In the genomic region with DNA sequence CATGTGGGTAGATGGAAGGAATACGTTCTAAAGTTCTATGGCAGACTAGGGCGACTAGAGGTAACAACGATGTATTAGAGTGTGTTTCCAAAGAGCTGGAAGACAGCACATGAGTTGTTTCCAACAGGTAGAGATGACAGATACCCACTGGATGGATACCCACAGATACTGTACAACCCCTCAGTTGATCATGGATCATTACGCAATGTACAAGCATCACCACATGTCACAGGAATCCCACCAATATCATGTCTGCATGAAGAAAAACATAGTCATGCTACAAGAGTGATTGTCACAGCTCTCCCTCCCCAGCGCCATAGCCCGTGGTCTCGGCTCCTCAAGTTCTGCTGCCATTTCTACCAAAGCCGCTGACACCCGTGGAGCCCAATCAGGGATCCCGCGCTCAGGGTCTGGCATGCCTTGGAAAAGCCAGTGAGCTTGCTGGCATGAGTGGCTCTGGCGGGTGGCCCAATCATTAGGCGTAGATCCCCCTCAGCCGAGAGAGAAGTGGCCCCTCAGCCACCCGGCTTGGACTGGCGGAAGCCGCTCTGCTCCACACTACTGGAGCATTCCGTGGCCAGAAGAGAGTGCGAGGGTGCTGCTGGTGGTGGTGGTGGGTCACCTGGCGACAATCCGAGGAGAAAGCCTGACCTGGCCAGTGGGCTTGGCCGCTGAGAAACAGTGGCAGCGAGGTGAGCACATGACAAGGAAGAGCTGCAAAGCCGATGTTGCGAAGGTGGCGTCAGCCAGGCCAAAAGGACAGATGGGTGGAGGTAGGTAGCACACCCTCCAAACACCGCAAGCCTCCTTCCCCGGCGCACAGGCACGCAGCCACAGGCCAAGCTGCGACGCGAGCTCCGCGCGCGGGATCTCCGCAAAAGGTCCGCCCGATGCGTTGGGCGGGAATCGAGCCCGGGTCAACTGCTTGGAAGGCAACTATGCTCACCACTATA, we compare ENCODE assay signal across 8 cellular contexts.
DNase-seq lines count a peak whose midpoint lies in the region; ATAC-seq, FAIRE-seq and TF ChIP-seq lines count a peak whose summit lies in the region.

No MANE protein-coding gene starts in this region.

- no peak overlapping the region for H3K23ac ChIP-seq in mesenchymal stem cell (ENCODE audit: low read length in 2 of 2)

- no peak overlapping the region for H2BK120ac ChIP-seq in mesenchymal stem cell (ENCODE audit: low read depth, low read length)

- no peak for DNase-seq in CD8-positive, alpha-beta memory T cell
- peak; percentile 16 for DNase-seq in LoVo (ENCODE audit: low spot score)
- DNase-seq in GM12878 (ENCODE audit: low read depth, low spot score), result no peak
- DNase-seq in mesenchymal stem cell, result peak; percentile 11
- peak; percentile 76 for DNase-seq in upper lobe of right lung
- no peak for DNase-seq in UCSD-AML1 (lab: John Stamatoyannopoulos, UW; ENCODE audit: unreplicated experiment)

- CTCF ChIA-PET in CD8-positive, alpha-beta memory T cell (lab: Charles Lee), result interaction anchor here (1.1 to 1.7 kb wide), 3 partner anchors 10 to 49 kb away, joined by 3 to 5 read pairs (median 4); no protein-coding TSS in a partner anchor
- CTCF ChIA-PET in GM12878 (lab: Yijun Ruan, JAX), result interaction anchor here (0.8 to 4.0 kb wide), 5 partner anchors 9 to 100 kb away, joined by 3 to 36 read pairs (median 6); no protein-coding TSS in a partner anchor

- TF ChIP-seq EP300 in GM12878 (IDR thresholded peaks at IDR 0.05; ENCODE audit: borderline replicate concordance in 1 of 2, control insufficient read depth in 1 of 2, low read depth in 2 of 2, low read length in 2 of 2), result no peak

- TF ChIP-seq POLR2A in GM12878 (IDR thresholded peaks at IDR 0.05; ENCODE audit: low read depth, low read length), result no peak

- RAD21 ChIA-PET in GM12878 (lab: Charles Lee; ENCODE audit: unreplicated experiment), result no interaction called here

- H3K36me3 ChIP-seq in CD8-positive, alpha-beta memory T cell (ENCODE audit: insufficient read depth, low read length), result no peaks in the 10 kb centered on the region
- H3K36me3 ChIP-seq in GM12878 (ENCODE audit: control insufficient read depth in 2 of 2, insufficient read depth in 2 of 2, low read length in 1 of 2), result no peaks in the 10 kb centered on the region
- no peaks in the 10 kb centered on the region for H3K36me3 ChIP-seq in mesenchymal stem cell (ENCODE audit: control insufficient read depth in 1 of 2, insufficient read depth in 2 of 2, low read depth in 1 of 2, low read length in 2 of 2)
- no peaks in the 10 kb centered on the region for H3K36me3 ChIP-seq in upper lobe of right lung

- no peak for FAIRE-seq in GM12878 (lab: Jason Lieb, UNC)

- H2BK15ac ChIP-seq in mesenchymal stem cell (ENCODE audit: low read depth, poor library complexity, severe bottlenecking), result no peak overlapping the region

- H4K8ac ChIP-seq in mesenchymal stem cell (ENCODE audit: low read length), result no peak overlapping the region

- ATAC-seq in GM12878 (no peak), upper lobe of right lung (peak; percentile 6), GM19397 (IDR thresholded peaks at IDR 0.05; ENCODE audit: unreplicated experiment) (no peak), HG03159 (IDR thresholded peaks at IDR 0.05; ENCODE audit: unreplicated experiment) (no peak)

- no peak overlapping the region for H3K27ac ChIP-seq in CD8-positive, alpha-beta memory T cell (ENCODE audit: low read depth, low read length)
- no peak overlapping the region for H3K27ac ChIP-seq in GM12878 (ENCODE audit: control insufficient read depth, insufficient read depth)
- H3K27ac ChIP-seq in mesenchymal stem cell (ENCODE audit: low read length, poor library complexity, severe bottlenecking), result no peak overlapping the region
- H3K27ac ChIP-seq in upper lobe of right lung, result no peak overlapping the region

- TF ChIP-seq CTCF in GM12878 (IDR thresholded peaks at IDR 0.05 in 2 of 3, conservative IDR thresholded peaks at IDR 0.05 in 1 of 3; ENCODE audit: control insufficient read depth in 2 of 3, extremely low read depth in 1 of 3, insufficient read depth in 1 of 3, low read depth in 3 of 3, low read length in 3 of 3) (no peak), upper lobe of right lung (IDR thresholded peaks at IDR 0.05) (no peak)

- H3K4me3 ChIP-seq in CD8-positive, alpha-beta memory T cell (ENCODE audit: low read length), result no peak overlapping the region
- H3K4me3 ChIP-seq in GM12878, result peak overlapping the region; percentile 55; the same call in 1 of the 2 replicates
- peak overlapping the region; percentile 38 to 71 for H3K4me3 ChIP-seq in mesenchymal stem cell (ENCODE audit: insufficient read depth in 1 of 2, low read depth in 1 of 2, low read length in 2 of 2)
- peak overlapping the region; percentile 51 for H3K4me3 ChIP-seq in upper lobe of right lung

- H2BK5ac ChIP-seq in mesenchymal stem cell (ENCODE audit: low read depth, low read length, poor library complexity, severe bottlenecking), result no peak overlapping the region

- peaks cover 12% of the 10 kb centered on the region for H3K27me3 ChIP-seq in CD8-positive, alpha-beta memory T cell (ENCODE audit: insufficient read depth, low read length, poor library complexity, severe bottlenecking)
- H3K27me3 ChIP-seq in GM12878 (replicated peaks in 1 of 2; ENCODE audit: control insufficient read depth in 2 of 2, insufficient read depth in 2 of 2, low read length in 1 of 2) (no peaks in the 10 kb centered on the region), mesenchymal stem cell (ENCODE audit: control insufficient read depth in 1 of 2, insufficient read depth in 1 of 2, low read length in 2 of 2) (peaks cover 26 to 34% of the 10 kb centered on the region in 2 experiments), upper lobe of right lung (no peaks in the 10 kb centered on the region)

- intact Hi-C loops in GM12878 (cut with micrococcal nuclease; ENCODE audit: unreplicated experiment) (no loop called here), upper lobe of right lung (cut with DNase I) (no loop called here)

- peak overlapping the region in 1 of 8 donors; percentile 77 for H3K27ac Mint-ChIP-seq in CD8-positive, alpha-beta memory T cell

- H3K4me2 ChIP-seq in GM12878 (ENCODE audit: control insufficient read depth, insufficient read depth) (peak overlapping the region; percentile 93), mesenchymal stem cell (ENCODE audit: low read length, poor library complexity, severe bottlenecking) (peak overlapping the region; percentile 13)

- peaks cover 0 to 2% (median 0%) of the 10 kb centered on the region in 5 donors for H3K9me3 Mint-ChIP-seq in CD8-positive, alpha-beta memory T cell

- no peaks in the 10 kb centered on the region for H3K79me1 ChIP-seq in mesenchymal stem cell (replicated peaks; ENCODE audit: low read length, poor library complexity, severe bottlenecking)

- in situ Hi-C loops in GM12878 (cut with MboI), result no loop called here

- H4K20me1 ChIP-seq in GM12878 (ENCODE audit: control insufficient read depth, insufficient read depth), result no peaks in the 10 kb centered on the region

- H3K79me2 ChIP-seq in GM12878 (ENCODE audit: control insufficient read depth, insufficient read depth, low read length), result no peaks in the 10 kb centered on the region

- peak overlapping the region; percentile 51 to 88 (median 77) for H3K4me3 Mint-ChIP-seq in CD8-positive, alpha-beta memory T cell

- peaks cover 5% of the 10 kb centered on the region for H3K4me1 ChIP-seq in CD8-positive, alpha-beta memory T cell (ENCODE audit: insufficient read depth, low read length)
- peaks cover 5% of the 10 kb centered on the region for H3K4me1 ChIP-seq in GM12878 (ENCODE audit: control insufficient read depth, insufficient read depth, low read length)
- peaks cover 9% of the 10 kb centered on the region for H3K4me1 ChIP-seq in mesenchymal stem cell (ENCODE audit: control insufficient read depth, insufficient read depth, low read depth, low read length)
- H3K4me1 ChIP-seq in upper lobe of right lung, result no peaks in the 10 kb centered on the region

- no peaks in the 10 kb centered on the region for H3K9me3 ChIP-seq in CD8-positive, alpha-beta memory T cell (ENCODE audit: low read length)
- no peaks in the 10 kb centered on the region; the same call in 2 of the 3 replicates for H3K9me3 ChIP-seq in GM12878 (replicated peaks; ENCODE audit: control insufficient read depth, insufficient read depth, low read length)
- H3K9me3 ChIP-seq in mesenchymal stem cell (ENCODE audit: control insufficient read depth, low read length), result no peaks in the 10 kb centered on the region
- no peaks in the 10 kb centered on the region for H3K9me3 ChIP-seq in upper lobe of right lung

- no peak overlapping the region for H3K14ac ChIP-seq in mesenchymal stem cell (ENCODE audit: low read length in 2 of 2)

- no TSS peak for BruUV-seq in GM12878 (replicated peaks; lab: Mats Ljungman, UMichigan)

- peaks cover 0 to 2% (median 0%) of the 10 kb centered on the region in 3 donors for H3K36me3 Mint-ChIP-seq in CD8-positive, alpha-beta memory T cell

- SMC1A ChIA-PET in GM12878 (lab: Charles Lee; ENCODE audit: uncharacterized antibody, unreplicated experiment), result interaction anchor here (1.6 kb wide), 1 partner anchor 39 kb away, joined by 6 read pairs; no protein-coding TSS in a partner anchor

- peak overlapping the region; percentile 70; the same call in 1 of the 2 replicates for H3K9ac ChIP-seq in GM12878 (ENCODE audit: control insufficient read depth, insufficient read depth, low read length)
- H3K9ac ChIP-seq in mesenchymal stem cell (ENCODE audit: low read length), result no peak overlapping the region

- H2AFZ ChIP-seq in GM12878 (ENCODE audit: control insufficient read depth, low read depth, low read length) (peak overlapping the region; percentile 77), mesenchymal stem cell (ENCODE audit: low read depth, low read length) (peak overlapping the region; percentile 32)

- TF ChIP-seq RAD21 in GM12878 (IDR thresholded peaks at IDR 0.05; ENCODE audit: insufficient read depth, low read depth, low read length), result no peak

- no peak overlapping the region for H2AK5ac ChIP-seq in mesenchymal stem cell (ENCODE audit: low read length, severe bottlenecking)

- 14% methylated on average over 44 of the region's 44 CpGs for WGBS in GM12878 (ENCODE audit: insufficient coverage, insufficient replicate concordance, low lambda C conversion rate, missing lambda C conversion rate)
- WGBS in mesenchymal stem cell, result 24% methylated on average over 43 of the region's 44 CpGs

- no peak overlapping the region for H3K4ac ChIP-seq in mesenchymal stem cell (ENCODE audit: low read depth in 1 of 2, low read length in 2 of 2)

- POLR2A ChIA-PET in CD8-positive, alpha-beta memory T cell (lab: Charles Lee), result no interaction called here
- POLR2A ChIA-PET in GM12878 (lab: Charles Lee), result no interaction called here

- H4K91ac ChIP-seq in mesenchymal stem cell (ENCODE audit: low read length), result no peak overlapping the region

- H2BK12ac ChIP-seq in mesenchymal stem cell (ENCODE audit: low read length in 2 of 2), result no peak overlapping the region

- H3K27me3 Mint-ChIP-seq in CD8-positive, alpha-beta memory T cell, result peaks cover 38 to 51% of the 10 kb centered on the region in 2 donors

- no peak overlapping the region for H3K18ac ChIP-seq in mesenchymal stem cell (ENCODE audit: low read depth in 1 of 2, low read length in 2 of 2)

- peaks cover 9 to 21% (median 16%) of the 10 kb centered on the region in 3 donors for H3K4me1 Mint-ChIP-seq in CD8-positive, alpha-beta memory T cell

Comparison
In these comparisons a context has a peak if more than half of its experiments do, and no peak if none do; other contexts are left out.
1. DNase-seq: peak in LoVo (single experiment), mesenchymal stem cell (single experiment) and upper lobe of right lung (single experiment); none in CD8-positive, alpha-beta memory T cell (0 of 5), GM12878 (single experiment) and UCSD-AML1 (single experiment).